ENCODE assay signal across 1 cellular context in the genomic region with DNA sequence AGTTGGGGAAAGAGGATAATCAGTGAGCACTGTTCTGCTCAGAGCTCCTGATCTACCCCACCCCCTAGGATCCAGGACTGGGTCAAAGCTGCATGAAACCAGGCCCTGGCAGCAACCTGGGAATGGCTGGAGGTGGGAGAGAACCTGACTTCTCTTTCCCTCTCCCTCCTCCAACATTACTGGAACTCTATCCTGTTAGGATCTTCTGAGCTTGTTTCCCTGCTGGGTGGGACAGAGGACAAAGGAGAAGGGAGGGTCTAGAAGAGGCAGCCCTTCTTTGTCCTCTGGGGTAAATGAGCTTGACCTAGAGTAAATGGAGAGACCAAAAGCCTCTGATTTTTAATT.
A peak's percentile ranks its signal among the peaks of the same experiment; 100 is the strongest.
TF ChIP-seq lines count a peak whose summit lies in the region.

No MANE protein-coding gene starts in this region.

TF ChIP-seq in WTC11, 78 proteins besides CTCF, POLR2A, EP300 and RAD21 (continued from another document):
- TF ChIP-seq, protein P1, sequence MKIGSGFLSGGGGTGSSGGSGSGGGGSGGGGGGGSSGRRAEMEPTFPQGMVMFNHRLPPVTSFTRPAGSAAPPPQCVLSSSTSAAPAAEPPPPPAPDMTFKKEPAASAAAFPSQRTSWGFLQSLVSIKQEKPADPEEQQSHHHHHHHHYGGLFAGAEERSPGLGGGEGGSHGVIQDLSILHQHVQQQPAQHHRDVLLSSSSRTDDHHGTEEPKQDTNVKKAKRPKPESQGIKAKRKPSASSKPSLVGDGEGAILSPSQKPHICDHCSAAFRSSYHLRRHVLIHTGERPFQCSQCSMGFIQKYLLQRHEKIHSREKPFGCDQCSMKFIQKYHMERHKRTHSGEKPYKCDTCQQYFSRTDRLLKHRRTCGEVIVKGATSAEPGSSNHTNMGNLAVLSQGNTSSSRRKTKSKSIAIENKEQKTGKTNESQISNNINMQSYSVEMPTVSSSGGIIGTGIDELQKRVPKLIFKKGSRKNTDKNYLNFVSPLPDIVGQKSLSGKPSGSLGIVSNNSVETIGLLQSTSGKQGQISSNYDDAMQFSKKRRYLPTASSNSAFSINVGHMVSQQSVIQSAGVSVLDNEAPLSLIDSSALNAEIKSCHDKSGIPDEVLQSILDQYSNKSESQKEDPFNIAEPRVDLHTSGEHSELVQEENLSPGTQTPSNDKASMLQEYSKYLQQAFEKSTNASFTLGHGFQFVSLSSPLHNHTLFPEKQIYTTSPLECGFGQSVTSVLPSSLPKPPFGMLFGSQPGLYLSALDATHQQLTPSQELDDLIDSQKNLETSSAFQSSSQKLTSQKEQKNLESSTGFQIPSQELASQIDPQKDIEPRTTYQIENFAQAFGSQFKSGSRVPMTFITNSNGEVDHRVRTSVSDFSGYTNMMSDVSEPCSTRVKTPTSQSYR (CRISPR knock-in tag; IDR thresholded peaks at IDR 0.05): no peak
- TF ChIP-seq KAT7 (CRISPR knock-in tag; IDR thresholded peaks at IDR 0.05; ENCODE audit: borderline replicate concordance) (no peak), NFATC4 (CRISPR knock-in tag; IDR thresholded peaks at IDR 0.05) (0 out of 2 replicates have a peak, but pooled peaks have one; percentile 56), ETV6 (CRISPR knock-in tag; IDR thresholded peaks at IDR 0.05) (peak; percentile 7; the same call in 1 of the 2 replicates), MXD4 (CRISPR knock-in tag; IDR thresholded peaks at IDR 0.05; ENCODE audit: borderline replicate concordance) (no peak), IRF2 (CRISPR knock-in tag; IDR thresholded peaks at IDR 0.05; ENCODE audit: borderline replicate concordance, low read depth) (no peak)
- TF ChIP-seq, protein P2, sequence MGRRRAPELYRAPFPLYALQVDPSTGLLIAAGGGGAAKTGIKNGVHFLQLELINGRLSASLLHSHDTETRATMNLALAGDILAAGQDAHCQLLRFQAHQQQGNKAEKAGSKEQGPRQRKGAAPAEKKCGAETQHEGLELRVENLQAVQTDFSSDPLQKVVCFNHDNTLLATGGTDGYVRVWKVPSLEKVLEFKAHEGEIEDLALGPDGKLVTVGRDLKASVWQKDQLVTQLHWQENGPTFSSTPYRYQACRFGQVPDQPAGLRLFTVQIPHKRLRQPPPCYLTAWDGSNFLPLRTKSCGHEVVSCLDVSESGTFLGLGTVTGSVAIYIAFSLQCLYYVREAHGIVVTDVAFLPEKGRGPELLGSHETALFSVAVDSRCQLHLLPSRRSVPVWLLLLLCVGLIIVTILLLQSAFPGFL (CRISPR knock-in tag; IDR thresholded peaks at IDR 0.05; ENCODE audit: borderline replicate concordance): no peak
